8 cellular contexts compared by ENCODE assay signal in genomic region chr19:45137179-45137761, GRCh38. TPM values are rescaled to one million over a fixed set of nuclear protein-coding genes. Genes with fewer than 3 reads are reported as not detected.
DNase-seq lines count a peak whose midpoint lies in the region; ATAC-seq lines count a peak whose summit lies in the region.
"Had no signal": no experiment of that assay in that cellular context is flagged by ENCODE, and none has a peak within 500 bp of the region (broad histone marks: within the 10 kb centered on the region; RNA-seq: fewer than 3 reads in every experiment).

No MANE protein-coding gene starts in this region.

- H3K27ac ChIP-seq in cingulate gyrus (ENCODE audit: low read depth, low read length) (peak overlapping the region; percentile 67), temporal lobe (ENCODE audit: low read depth, low read length) (peak overlapping the region; percentile 46)
- H3K27ac ChIP-seq: ovary had no signal

- DNase-seq in amniotic stem cell (lab: John Stamatoyannopoulos, UW) = no peak
- DNase-seq in activated CD4-positive, alpha-beta T cell treated with anti-CD3 and anti-CD28 coated beads for 48 hours = no peak
- no peak for DNase-seq in NCI-H748 (lab: John Stamatoyannopoulos, UW; ENCODE audit: unreplicated experiment)
- DNase-seq: ovary had no signal

- ATAC-seq in GM19397 (IDR thresholded peaks at IDR 0.05; ENCODE audit: unreplicated experiment) (peak; percentile 71), HG03342 (IDR thresholded peaks at IDR 0.05; ENCODE audit: unreplicated experiment) (peak; percentile 69)

RNA-seq across cellular contexts. Expression of gene NKPD1, which starts 23.5 kb away (rescaled TPM):
- total RNA-seq in temporal lobe = 0.49 TPM

RNA-seq across cellular contexts. Expression of gene TRAPPC6A, which starts 40.8 kb away (rescaled TPM):
- 2.7 TPM for total RNA-seq in temporal lobe

RNA-seq across cellular contexts. Expression of gene BLOC1S3, which starts 41.3 kb away (rescaled TPM):
- total RNA-seq in temporal lobe = 3.4 TPM

RNA-seq across cellular contexts. Expression of gene PPP1R37, which starts 44.3 kb away (rescaled TPM):
- total RNA-seq in temporal lobe = 18.9 TPM

RNA-seq across cellular contexts. Expression of gene GEMIN7, which starts 58.2 kb away (rescaled TPM):
- total RNA-seq in temporal lobe = 5.9 TPM
